Comparison of ENCODE assay signal across 1 cellular context in the genomic region with DNA sequence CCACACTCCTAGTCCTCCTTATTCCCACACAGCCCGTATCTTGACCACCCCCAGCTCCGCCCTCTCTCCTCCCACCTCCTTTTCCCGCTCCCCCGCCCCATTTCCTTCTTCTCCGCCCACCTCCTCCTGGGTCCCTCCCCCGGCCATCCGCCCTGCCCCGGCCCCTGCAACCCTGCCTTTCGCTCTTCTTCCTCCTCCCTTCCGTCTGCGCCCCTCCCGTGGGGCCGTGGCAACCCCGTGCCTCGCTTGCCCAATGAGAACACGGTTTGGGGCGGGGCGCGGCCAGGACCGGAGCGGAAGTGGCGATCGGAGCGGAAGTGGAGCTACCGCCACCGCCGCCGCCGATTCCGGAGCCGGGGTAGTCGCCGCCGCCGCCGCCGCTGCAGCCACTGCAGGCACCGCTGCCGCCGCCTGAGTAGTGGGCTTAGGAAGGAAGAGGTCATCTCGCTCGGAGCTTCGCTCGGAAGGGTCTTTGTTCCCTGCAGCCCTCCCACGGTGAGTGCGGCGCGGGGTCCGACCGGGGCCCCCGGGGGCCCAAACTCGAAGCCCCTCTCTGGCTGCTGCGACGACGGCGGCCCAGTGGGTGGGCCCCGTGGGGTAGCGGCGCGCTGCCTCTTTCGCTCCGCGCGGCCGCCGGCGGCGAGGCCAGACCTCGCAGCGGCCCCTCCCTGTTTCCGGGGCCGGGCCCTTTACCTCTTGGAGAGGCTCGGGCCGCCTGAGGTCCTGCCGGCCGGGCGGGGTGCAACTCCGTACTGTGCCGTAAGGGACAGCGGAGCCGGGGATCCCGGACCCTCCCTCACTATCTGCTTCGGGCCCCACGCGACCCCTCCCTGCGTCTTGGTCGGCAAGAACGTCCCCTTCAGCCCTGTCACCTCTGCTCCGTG.
TF ChIP-seq lines count a peak whose summit lies in the region.

A gene (plus strand): TSS at position 314 of the 884 bp plus-strand sequence. CDS start 15,829 bp downstream, outside the sequence.

TF ChIP-seq in WTC11, 78 proteins besides CTCF, POLR2A, EP300 and RAD21 (continued from another document):
- TF ChIP-seq, protein P1, sequence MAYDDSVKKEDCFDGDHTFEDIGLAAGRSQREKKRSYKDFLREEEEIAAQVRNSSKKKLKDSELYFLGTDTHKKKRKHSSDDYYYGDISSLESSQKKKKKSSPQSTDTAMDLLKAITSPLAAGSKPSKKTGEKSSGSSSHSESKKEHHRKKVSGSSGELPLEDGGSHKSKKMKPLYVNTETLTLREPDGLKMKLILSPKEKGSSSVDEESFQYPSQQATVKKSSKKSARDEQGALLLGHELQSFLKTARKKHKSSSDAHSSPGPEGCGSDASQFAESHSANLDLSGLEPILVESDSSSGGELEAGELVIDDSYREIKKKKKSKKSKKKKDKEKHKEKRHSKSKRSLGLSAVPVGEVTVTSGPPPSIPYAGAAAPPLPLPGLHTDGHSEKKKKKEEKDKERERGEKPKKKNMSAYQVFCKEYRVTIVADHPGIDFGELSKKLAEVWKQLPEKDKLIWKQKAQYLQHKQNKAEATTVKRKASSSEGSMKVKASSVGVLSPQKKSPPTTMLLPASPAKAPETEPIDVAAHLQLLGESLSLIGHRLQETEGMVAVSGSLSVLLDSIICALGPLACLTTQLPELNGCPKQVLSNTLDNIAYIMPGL (CRISPR knock-in tag; IDR thresholded peaks at IDR 0.05): peak; percentile 76; the same call in 1 of the 2 replicates
- TF ChIP-seq PRRX2 (CRISPR knock-in tag; IDR thresholded peaks at IDR 0.05): no peak
- TF ChIP-seq NR2C2 (CRISPR knock-in tag; IDR thresholded peaks at IDR 0.05): no peak
- no peak for TF ChIP-seq TEAD1 (CRISPR knock-in tag; IDR thresholded peaks at IDR 0.05)
- no peak for TF ChIP-seq NR1H2 (CRISPR knock-in tag; IDR thresholded peaks at IDR 0.05)
- no peak for TF ChIP-seq GTF2I (CRISPR knock-in tag; conservative IDR thresholded peaks at IDR 0.05)
- TF ChIP-seq, protein P2, sequence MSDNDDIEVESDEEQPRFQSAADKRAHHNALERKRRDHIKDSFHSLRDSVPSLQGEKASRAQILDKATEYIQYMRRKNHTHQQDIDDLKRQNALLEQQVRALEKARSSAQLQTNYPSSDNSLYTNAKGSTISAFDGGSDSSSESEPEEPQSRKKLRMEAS (CRISPR knock-in tag; IDR thresholded peaks at IDR 0.05): 0 out of 2 replicates have a peak, but pooled peaks have one; percentile 31
- TF ChIP-seq RORB (CRISPR knock-in tag; IDR thresholded peaks at IDR 0.05): no peak
- TF ChIP-seq GABPB1 (CRISPR knock-in tag; IDR thresholded peaks at IDR 0.05): peak; percentile 81
